ENCODE assay signal across 26 cellular contexts in the genomic region with DNA sequence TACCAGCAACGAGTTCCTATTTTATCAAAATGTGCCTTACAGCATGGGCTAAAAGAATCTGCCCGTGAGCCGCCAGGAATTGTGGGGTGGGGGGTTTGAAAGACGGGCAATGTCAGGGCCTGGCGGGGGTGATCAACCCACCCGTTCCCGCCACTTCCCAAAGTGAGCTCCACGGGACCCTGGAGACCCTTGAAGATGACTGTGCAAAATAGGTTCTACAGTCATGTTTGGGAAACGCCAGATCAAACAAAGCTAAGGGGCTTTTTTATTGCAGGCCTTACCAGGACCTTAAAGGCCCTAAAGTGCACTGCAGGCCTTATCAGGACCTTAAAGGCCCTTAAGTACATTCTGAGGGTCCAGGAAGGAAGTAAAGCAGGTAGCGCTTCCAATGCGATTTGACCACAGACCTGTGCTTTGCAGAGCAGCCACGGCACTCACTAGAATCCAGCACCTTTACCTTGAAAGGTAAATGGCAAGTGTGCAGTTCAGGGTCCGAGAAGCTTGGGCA.
DNase-seq lines count a peak whose midpoint lies in the region; ATAC-seq, FAIRE-seq and TF ChIP-seq lines count a peak whose summit lies in the region.
"Had no signal": no experiment of that assay in that cellular context is flagged by ENCODE, and none has a peak within 500 bp of the region (broad histone marks: within the 10 kb centered on the region; RNA-seq: fewer than 3 reads in every experiment).

No MANE protein-coding gene starts in this region.

- DNase-seq in HepG2 (ENCODE audit: low spot score) (no peak), right lobe of liver (no peak), Caco-2 (no peak), IMR-90 (no peak), progenitor cell of endocrine pancreas (ENCODE audit: low spot score, unreplicated experiment) (no peak), HEK293T (ENCODE audit: extremely low spot score) (no peak)
- DNase-seq: 8988T; AML-193; CD4-positive, alpha-beta T cell; CD8-positive, alpha-beta T cell; DMS 273 treated with DMSO at 0.1 percent for 48 hours; DMS153; DMS53; DMS79; DND-41; EL; GDM1 had no signal

- H3K4me1 ChIP-seq in HepG2 (ENCODE audit: insufficient read depth, low read length) = no peaks in the 10 kb centered on the region
- H3K4me1 ChIP-seq in right lobe of liver = no peaks in the 10 kb centered on the region
- no peaks in the 10 kb centered on the region for H3K4me1 ChIP-seq in Caco-2
- no peaks in the 10 kb centered on the region for H3K4me1 ChIP-seq in IMR-90 (ENCODE audit: control insufficient read depth, insufficient read depth, low read length)
- H3K4me1 ChIP-seq: BLaER1 treated with 17β-estradiol and CSF1 and Interleukin-3, amounts not matched to agents 10 nM and 100 nM had no signal

- H3K36me3 Mint-ChIP-seq in Caco-2 (ENCODE audit: insufficient read depth, unreplicated experiment) (peaks cover 34% of the 10 kb centered on the region), progenitor cell of endocrine pancreas (ENCODE audit: insufficient read depth) (no peaks in the 10 kb centered on the region)
- H3K36me3 Mint-ChIP-seq: CD8-positive, alpha-beta T cell had no signal

- H4K20me1 ChIP-seq in HepG2 (ENCODE audit: insufficient read depth, low read length) (peaks cover 4% of the 10 kb centered on the region), IMR-90 (ENCODE audit: insufficient read depth, low read length) (no peaks in the 10 kb centered on the region; the same call in 1 of the 2 replicates)
- H4K20me1 ChIP-seq: BLaER1 treated with 17β-estradiol and CSF1 and Interleukin-3, amounts not matched to agents 10 nM and 100 nM had no signal

- no peak overlapping the region for H4K91ac ChIP-seq in IMR-90 (ENCODE audit: insufficient read depth, low read depth, low read length)

- H3K27ac ChIP-seq in HepG2 (ENCODE audit: extremely low read length, insufficient read depth, low read length) (no peak overlapping the region), right lobe of liver (no peak overlapping the region), IMR-90 (ENCODE audit: insufficient read depth, low read length) (no peak overlapping the region)
- H3K27ac ChIP-seq: BLaER1 treated with 17β-estradiol and CSF1 and Interleukin-3, amounts not matched to agents 10 nM and 100 nM; C4-2B had no signal

- H3K4me2 ChIP-seq in HepG2 (ENCODE audit: low read depth, low read length) (no peak overlapping the region), IMR-90 (ENCODE audit: low read depth, low read length) (no peak overlapping the region)
- H3K4me2 ChIP-seq: BLaER1 treated with 17β-estradiol and CSF1 and Interleukin-3, amounts not matched to agents 10 nM and 100 nM had no signal

- peak overlapping the region; percentile 51 for H3K27ac Mint-ChIP-seq in Caco-2 (ENCODE audit: unreplicated experiment)
- peak overlapping the region; percentile 16 for H3K27ac Mint-ChIP-seq in progenitor cell of endocrine pancreas
- H3K27ac Mint-ChIP-seq: B cell; CD4-positive, alpha-beta T cell; CD8-positive, alpha-beta T cell had no signal

- H2AK5ac ChIP-seq in IMR-90 (ENCODE audit: low read depth, low read length) = no peak overlapping the region

- no peak overlapping the region for H2AFZ ChIP-seq in HepG2 (ENCODE audit: low read length)
- no peak overlapping the region for H2AFZ ChIP-seq in IMR-90 (replicated peaks; ENCODE audit: low read length, poor library complexity)

- TF ChIP-seq POLR2A in HepG2 (IDR thresholded peaks at IDR 0.05; ENCODE audit: insufficient read depth in 1 of 2, low read depth in 2 of 2, low read length in 2 of 2) (no peak), right lobe of liver (IDR thresholded peaks at IDR 0.05) (no peak), IMR-90 (IDR thresholded peaks at IDR 0.05; ENCODE audit: low read depth, low read length) (no peak)

- no peak for FAIRE-seq in HepG2 (lab: Jason Lieb, UNC)
- FAIRE-seq: A204.1, GM12878, GM12892, GM18507 had no signal

- H3K79me2 ChIP-seq in HepG2 (ENCODE audit: insufficient read depth, low read length) = no peaks in the 10 kb centered on the region

- 97% methylated on average over 13 of the region's 13 CpGs for WGBS in HepG2 (ENCODE audit: low lambda C conversion rate)
- 80% methylated on average over 9 of the region's 13 CpGs for WGBS in right lobe of liver (ENCODE audit: insufficient coverage, low coverage, low lambda C conversion rate, missing lambda C conversion rate)
- 84% methylated on average over 8 of the region's 13 CpGs; no CpG with 5 or more reads in 1 of the 2 experiments for WGBS in IMR-90 (ENCODE audit: extremely low coverage in 2 of 2, insufficient read length in 1 of 2), 2 experiments

- H3K18ac ChIP-seq in IMR-90 (ENCODE audit: low read depth, low read length) = no peak overlapping the region

- H4K8ac ChIP-seq in IMR-90 (ENCODE audit: low read depth in 2 of 2, low read length in 2 of 2) = no peak overlapping the region

- TF ChIP-seq EP300 in HepG2 (IDR thresholded peaks at IDR 0.05; ENCODE audit: low read depth in 2 of 2, low read length in 2 of 2) (no peak), HepG2 (CRISPR knock-in tag; IDR thresholded peaks at IDR 0.05; ENCODE audit: borderline replicate concordance) (no peak)

- no peaks in the 10 kb centered on the region for H3K9me3 Mint-ChIP-seq in Caco-2 (ENCODE audit: unreplicated experiment)
- no peaks in the 10 kb centered on the region for H3K9me3 Mint-ChIP-seq in progenitor cell of endocrine pancreas (ENCODE audit: low read depth)
- H3K9me3 Mint-ChIP-seq: CD4-positive, alpha-beta T cell had no signal

- no peak overlapping the region for H3K9ac ChIP-seq in HepG2 (ENCODE audit: insufficient read depth, low read depth, low read length)
- no peak overlapping the region for H3K9ac ChIP-seq in IMR-90 (ENCODE audit: low read depth, low read length)
- H3K9ac ChIP-seq: BLaER1 treated with 17β-estradiol and CSF1 and Interleukin-3, amounts not matched to agents 10 nM and 100 nM had no signal

- H3K4me3 ChIP-seq in HepG2 (replicated peaks in 1 of 3; ENCODE audit: insufficient read depth in 1 of 3, low read depth in 2 of 3, low read length in 3 of 3) (no peak overlapping the region), right lobe of liver (no peak overlapping the region), Caco-2 (ENCODE audit: low read depth, low read length) (no peak overlapping the region), IMR-90 (ENCODE audit: insufficient read depth, low read depth, low read length) (no peak overlapping the region)
- H3K4me3 ChIP-seq: BLaER1 treated with 17β-estradiol and CSF1 and Interleukin-3, amounts not matched to agents 10 nM and 100 nM; GM12878 had no signal

- H2BK5ac ChIP-seq in IMR-90 (ENCODE audit: low read depth, low read length, poor library complexity, severe bottlenecking) = no peak overlapping the region

- no peak overlapping the region for H2BK20ac ChIP-seq in IMR-90 (ENCODE audit: low read depth, low read length)

- POLR2A ChIA-PET in HepG2 (lab: Yijun Ruan, JAX) (no interaction called here), Caco-2 (lab: Charles Lee) (no interaction called here), IMR-90 (lab: Charles Lee; ENCODE audit: unreplicated experiment) (no interaction called here), HEK293T (lab: Yijun Ruan, JAX) (no interaction called here)

- H3K79me1 ChIP-seq in IMR-90 (ENCODE audit: low read depth in 1 of 2, low read length in 2 of 2) = no peaks in the 10 kb centered on the region

- no peak overlapping the region for H3K4ac ChIP-seq in IMR-90 (ENCODE audit: low read depth, low read length)

- CTCF ChIA-PET in HepG2 (lab: Yijun Ruan, JAX; ENCODE audit: low intra/inter-chr PET ratio, low total read pairs) (no interaction called here), Caco-2 (lab: Charles Lee) (no interaction called here), IMR-90 (lab: Yijun Ruan, JAX) (no interaction called here), HEK293T (lab: Yijun Ruan, JAX) (no interaction called here)

- no peak overlapping the region for H3K14ac ChIP-seq in IMR-90 (replicated peaks; ENCODE audit: low read depth, low read length)

- no peak overlapping the region for H2AK9ac ChIP-seq in IMR-90 (replicated peaks; ENCODE audit: low read depth, low read length, poor library complexity)

- no peak overlapping the region for H3K56ac ChIP-seq in IMR-90 (ENCODE audit: extremely low read depth, insufficient read depth, low read length)

- H3K27me3 ChIP-seq in HepG2 (ENCODE audit: control insufficient read depth in 1 of 2, insufficient read depth in 2 of 2, low read length in 2 of 2) = no peaks in the 10 kb centered on the region
- no peaks in the 10 kb centered on the region for H3K27me3 ChIP-seq in right lobe of liver
- no peaks in the 10 kb centered on the region for H3K27me3 ChIP-seq in Caco-2 (replicated peaks; ENCODE audit: control insufficient read depth, insufficient read depth, low read length)
- H3K27me3 ChIP-seq in IMR-90 (ENCODE audit: control insufficient read depth, insufficient read depth, low read length) = no peaks in the 10 kb centered on the region

- H3K23ac ChIP-seq in IMR-90 (ENCODE audit: low read depth, low read length) = no peak overlapping the region

- no peaks in the 10 kb centered on the region for H3K9me1 ChIP-seq in IMR-90 (ENCODE audit: insufficient read depth, low read length)

- H3K4me1 Mint-ChIP-seq in Caco-2 (ENCODE audit: low read depth, unreplicated experiment) (no peaks in the 10 kb centered on the region), progenitor cell of endocrine pancreas (ENCODE audit: low read depth) (no peaks in the 10 kb centered on the region)
- H3K4me1 Mint-ChIP-seq: B cell had no signal

- no peaks in the 10 kb centered on the region for H3K27me3 Mint-ChIP-seq in Caco-2 (ENCODE audit: insufficient read depth, unreplicated experiment)
- no peaks in the 10 kb centered on the region for H3K27me3 Mint-ChIP-seq in progenitor cell of endocrine pancreas

- peaks cover 11 to 15% of the 10 kb centered on the region in 2 experiments; a peak in 4 of 5 replicates for H3K36me3 ChIP-seq in HepG2 (replicated peaks in 1 of 2; ENCODE audit: control insufficient read depth in 1 of 2, insufficient read depth in 2 of 2, low read length in 2 of 2)
- H3K36me3 ChIP-seq in right lobe of liver = no peaks in the 10 kb centered on the region
- peaks cover 2% of the 10 kb centered on the region for H3K36me3 ChIP-seq in Caco-2 (ENCODE audit: control insufficient read depth, insufficient read depth, low read length)
- H3K36me3 ChIP-seq in IMR-90 (ENCODE audit: control insufficient read depth, insufficient read depth, low read length) = no peaks in the 10 kb centered on the region; the same call in 1 of the 2 replicates
- H3K36me3 ChIP-seq: BLaER1 treated with 17β-estradiol and CSF1 and Interleukin-3, amounts not matched to agents 10 nM and 100 nM had no signal

- no peak overlapping the region for H2BK120ac ChIP-seq in IMR-90 (ENCODE audit: low read depth, low read length)

- H3K9me3 ChIP-seq in HepG2 (ENCODE audit: low read length) (no peaks in the 10 kb centered on the region), right lobe of liver (no peaks in the 10 kb centered on the region), Caco-2 (no peaks in the 10 kb centered on the region), IMR-90 (ENCODE audit: control insufficient read depth, insufficient read depth, low read length) (peaks cover 3% of the 10 kb centered on the region; the same call in 1 of the 2 replicates)
- H3K9me3 ChIP-seq: BLaER1 treated with 17β-estradiol and CSF1 and Interleukin-3, amounts not matched to agents 10 nM and 100 nM had no signal

- H3K4me3 Mint-ChIP-seq in Caco-2 (ENCODE audit: unreplicated experiment) (no peak overlapping the region), progenitor cell of endocrine pancreas (ENCODE audit: low read depth) (no peak overlapping the region)
- H3K4me3 Mint-ChIP-seq: B cell; CD4-positive, alpha-beta T cell; CD8-positive, alpha-beta T cell had no signal

- in situ Hi-C loops in HepG2 (cut with HindIII; ENCODE audit: extremely low pct_ligation_motif_present, low pct_unique_long_range_greater_than_20kb) = no loop called here
- in situ Hi-C loops in IMR-90 (cut with MboI; ENCODE audit: low sequenced_read_pairs) = no loop called here

- ATAC-seq in HepG2 (no peak), right lobe of liver (no peak), IMR-90 (ENCODE audit: low read depth) (no peak), HG03469 (IDR thresholded peaks at IDR 0.05; ENCODE audit: unreplicated experiment) (no peak), HG02642 (IDR thresholded peaks at IDR 0.05; ENCODE audit: poor library complexity, unreplicated experiment) (no peak)
- ATAC-seq: CD8-positive, alpha-beta T cell; GM12878 had no signal

- TF ChIP-seq CTCF in HepG2 (CRISPR knock-in tag; IDR thresholded peaks at IDR 0.05) (no peak), right lobe of liver (IDR thresholded peaks at IDR 0.05) (no peak), Caco-2 (IDR thresholded peaks at IDR 0.05; ENCODE audit: insufficient read depth in 1 of 2, low read depth in 1 of 2, low read length in 1 of 2, severe bottlenecking in 1 of 2, unreplicated experiment in 1 of 2) (no peak), IMR-90 (conservative IDR thresholded peaks at IDR 0.05; ENCODE audit: low read depth, low read length) (no peak), progenitor cell of endocrine pancreas (IDR thresholded peaks at IDR 0.05; ENCODE audit: unreplicated experiment) (no peak)

- dilution Hi-C loops in IMR-90 (cut with HindIII; ENCODE audit: low sequenced_read_pairs, unreplicated experiment) = no loop called here

- BruUV-seq in HepG2 (replicated peaks; lab: Mats Ljungman, UMichigan) (no TSS peak), Caco-2 (replicated peaks; lab: Mats Ljungman, UMichigan) (no TSS peak), IMR-90 (replicated peaks; lab: Mats Ljungman, UMichigan) (no TSS peak)

- no peak overlapping the region for H2BK15ac ChIP-seq in IMR-90 (ENCODE audit: low read depth, low read length)

- intact Hi-C loops in HepG2 (cut with micrococcal nuclease; ENCODE audit: unreplicated experiment) (no loop called here), right lobe of liver (cut with DNase I) (no loop called here), Caco-2 (cut with micrococcal nuclease; ENCODE audit: unreplicated experiment) (no loop called here), IMR-90 (cut with micrococcal nuclease) (no loop called here)

- TF ChIP-seq RAD21 in HepG2 (CRISPR knock-in tag; IDR thresholded peaks at IDR 0.05) (no peak), IMR-90 (IDR thresholded peaks at IDR 0.05; ENCODE audit: low read length) (no peak)

- H4K5ac ChIP-seq in IMR-90 (ENCODE audit: low read depth, low read length) = no peak overlapping the region
